In the genomic region with DNA sequence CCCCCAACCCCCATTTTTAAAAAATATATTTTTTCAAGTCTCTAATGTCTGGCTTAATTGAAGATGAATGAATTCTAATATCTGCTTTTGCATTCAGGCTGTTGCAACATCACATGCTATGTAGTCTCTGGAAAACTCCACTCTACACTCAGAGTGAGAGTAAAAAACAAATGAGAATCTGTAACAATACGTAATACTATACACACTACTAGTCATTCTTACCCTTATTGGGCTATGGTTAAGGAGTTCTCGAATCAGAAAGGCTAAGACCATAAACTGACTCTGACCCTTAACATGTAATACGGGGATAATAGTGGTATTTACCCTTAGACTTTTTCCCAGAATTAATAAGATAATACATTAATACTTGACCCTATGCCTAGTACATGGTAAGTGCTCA, we compare ENCODE assay signal across 23 cellular contexts.
"Had no signal": no experiment of that assay in that cellular context is flagged by ENCODE, and none has a peak within 500 bp of the region (broad histone marks: within the 10 kb centered on the region; RNA-seq: fewer than 3 reads in every experiment).

No MANE protein-coding gene starts in this region.

- H3K27ac ChIP-seq: epithelial cell of prostate, esophagus muscularis mucosa, hepatocyte, left ventricle myocardium inferior, lower lobe of right lung, pancreas, tibial artery, upper lobe of left lung, uterus had no signal

- H3K4me3 Mint-ChIP-seq: natural killer cell treated with Interleukin-12 subunit alpha and Interleukin-12 subunit beta and Interleukin-15 and Interleukin-18, amount 100 ng/mL, for 72 hours had no signal

- FAIRE-seq: endometrium, kidney, pancreas, small intestine had no signal

- H3K4me1 ChIP-seq: esophagus muscularis mucosa, left ventricle myocardium inferior, lower lobe of right lung, pancreas, tibial artery, upper lobe of left lung, uterus had no signal

- H3K27ac Mint-ChIP-seq: natural killer cell treated with Interleukin-12 subunit alpha and Interleukin-12 subunit beta and Interleukin-15 and Interleukin-18, amount 100 ng/mL, for 72 hours; progenitor cell of endocrine pancreas had no signal

- H3K9me3 ChIP-seq: pancreas had no signal

- H3K36me3 ChIP-seq: uterus had no signal

- DNase-seq: effector memory CD4-positive, alpha-beta T cell; head of caudate nucleus; kidney; left cardiac atrium; left ventricle myocardium inferior; lower lobe of right lung; mesenchymal stem cell; midbrain; occipital lobe; pancreas; right cardiac atrium; small intestine; stimulated activated CD4-positive, alpha-beta T cell treated with anti-CD3 and anti-CD28 coated beads, Interleukin-12 subunit alpha, Interleukin-12 subunit beta, amount 100 ng/mL, for 4 hours; stimulated activated naive CD8-positive, alpha-beta T cell treated with anti-CD3 and anti-CD28 coated beads, Interleukin-15, Interleukin-2, amounts not matched to agents 100 U/mL and 50 U/mL, for 24 hours; tibial artery; upper lobe of left lung; uterus had no signal

- H3K4me3 ChIP-seq: esophagus muscularis mucosa, hepatocyte, left ventricle myocardium inferior, lower lobe of right lung, pancreas, tibial artery, upper lobe of left lung, uterus had no signal

- H3K4me2 ChIP-seq: hepatocyte had no signal

- H3K27me3 ChIP-seq: esophagus muscularis mucosa, hepatocyte, pancreas, tibial artery, upper lobe of left lung, uterus had no signal

- ATAC-seq: left cardiac atrium; lower lobe of right lung; natural killer cell treated with Interleukin-12 subunit alpha and Interleukin-12 subunit beta and Interleukin-15 and Interleukin-18, amount 100 ng/mL, for 72 hours; pancreas; right cardiac atrium; stimulated activated naive CD8-positive, alpha-beta T cell treated with anti-CD3 and anti-CD28 coated beads, Interleukin-15, Interleukin-2, amounts not matched to agents 100 U/mL and 50 U/mL, for 24 hours had no signal

- H2AFZ ChIP-seq: hepatocyte had no signal

- H3K27me3 Mint-ChIP-seq: natural killer cell treated with Interleukin-12 subunit alpha and Interleukin-12 subunit beta and Interleukin-15 and Interleukin-18, amount 100 ng/mL, for 72 hours; progenitor cell of endocrine pancreas had no signal
